1 cellular context compared by ENCODE assay signal in the genomic region with DNA sequence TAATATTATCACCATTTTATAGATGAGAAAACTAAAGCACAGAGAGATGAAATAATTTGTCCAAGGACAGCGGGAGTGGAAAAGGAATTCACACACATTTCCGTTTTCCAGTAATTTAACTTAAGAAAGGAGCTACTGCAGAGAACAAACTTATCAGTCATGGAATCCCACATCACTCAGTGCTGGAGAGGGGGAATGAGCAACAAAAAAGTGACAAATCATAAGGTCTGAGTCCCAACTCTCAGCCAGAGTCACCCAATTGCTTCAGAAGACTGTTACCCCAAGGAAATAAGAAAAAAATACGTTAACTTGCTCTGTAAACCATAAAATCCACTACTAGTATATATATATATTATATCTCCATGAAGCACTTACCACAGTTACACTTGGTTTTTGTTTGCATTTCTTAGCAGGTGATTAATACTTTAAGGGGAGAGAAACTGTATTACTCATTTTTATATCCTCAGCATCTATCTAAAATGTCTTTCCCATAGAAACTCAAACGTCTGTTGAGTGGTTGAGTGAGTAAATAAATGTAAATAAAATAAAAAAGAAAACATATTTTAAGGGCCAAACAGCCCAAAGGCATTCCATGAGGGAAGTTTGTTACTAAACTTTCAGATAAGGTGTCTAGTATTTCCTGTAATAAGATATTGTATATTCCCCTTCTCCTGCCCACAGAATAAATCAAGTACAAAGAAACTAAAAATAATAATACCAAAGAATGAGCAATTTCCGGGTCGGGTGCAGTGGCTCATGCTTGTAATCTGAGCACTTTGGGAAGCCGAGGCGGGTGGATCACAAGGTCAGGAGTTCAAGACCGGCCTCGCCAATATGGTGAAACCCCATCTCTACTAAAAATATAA.
TF ChIP-seq lines count a peak whose summit lies in the region.

No MANE protein-coding gene starts in this region.

TF ChIP-seq in GM12878, 131 proteins besides CTCF, POLR2A, EP300 and RAD21 (continued from another document):
- no peak for TF ChIP-seq EZH2 (IDR thresholded peaks at IDR 0.05; ENCODE audit: borderline replicate concordance, control insufficient read depth, low read depth, low read length)
- TF ChIP-seq RCOR1 (conservative IDR thresholded peaks at IDR 0.05; ENCODE audit: low read depth, low read length): no peak
- no peak for TF ChIP-seq TCF3 (IDR thresholded peaks at IDR 0.05; ENCODE audit: borderline replicate concordance, insufficient read depth, low read depth, low read length)
- TF ChIP-seq ZSCAN29 (IDR thresholded peaks at IDR 0.05): no peak
- TF ChIP-seq MYC (IDR thresholded peaks at IDR 0.05; ENCODE audit: insufficient read depth, insufficient read length, insufficient replicate concordance, low read length, severe bottlenecking): no peak
- no peak for TF ChIP-seq SMARCA5 (IDR thresholded peaks at IDR 0.05)
- TF ChIP-seq PAX5 (IDR thresholded peaks at IDR 0.05; ENCODE audit: borderline replicate concordance, low read depth, low read length): no peak
